ENCODE assay signal across 20 cellular contexts in the genomic region with DNA sequence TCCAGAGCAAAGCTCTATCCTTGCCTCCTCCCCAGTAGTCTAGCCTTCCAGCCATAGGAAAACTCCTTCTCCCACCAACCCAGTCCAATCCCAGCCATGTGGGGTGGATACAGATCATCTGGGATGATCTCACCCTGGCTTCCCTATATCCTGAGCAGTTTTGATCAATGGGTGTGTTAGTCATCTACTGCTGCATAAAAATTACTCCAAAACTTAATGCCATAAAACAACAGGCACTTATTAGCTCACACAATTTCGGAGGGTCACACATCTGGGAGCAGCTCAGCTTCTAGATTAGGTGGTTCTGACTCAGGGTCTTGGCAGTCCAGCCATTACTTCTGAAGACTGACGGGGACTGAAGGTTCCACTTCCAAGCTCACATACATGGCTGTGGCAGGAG.
A peak's percentile ranks its signal among the peaks of the same experiment; 100 is the strongest.
DNase-seq lines count a peak whose midpoint lies in the region; ATAC-seq and TF ChIP-seq lines count a peak whose summit lies in the region.
"Had no signal": no experiment of that assay in that cellular context is flagged by ENCODE, and none has a peak within 500 bp of the region (broad histone marks: within the 10 kb centered on the region; RNA-seq: fewer than 3 reads in every experiment).

No MANE protein-coding gene starts in this region.

- H3K27me3 ChIP-seq in mammary epithelial cell (ENCODE audit: insufficient read depth, low read length), result no peaks in the 10 kb centered on the region
- H3K27me3 ChIP-seq in mesenchymal stem cell (ENCODE audit: control insufficient read depth in 1 of 2, insufficient read depth in 1 of 2, low read length in 2 of 2), result no peaks in the 10 kb centered on the region
- H3K27me3 ChIP-seq: ascending aorta, BE2C, SJSA1, stomach had no signal

- H3K14ac ChIP-seq in mesenchymal stem cell (ENCODE audit: low read length in 2 of 2), result no peak overlapping the region

- intact Hi-C loops in mammary epithelial cell (cut with micrococcal nuclease), result no loop called here

- no peak overlapping the region for H2BK15ac ChIP-seq in mesenchymal stem cell (ENCODE audit: low read depth, poor library complexity, severe bottlenecking)

- peak overlapping the region; percentile 80 for H2BK5ac ChIP-seq in mesenchymal stem cell (ENCODE audit: low read depth, low read length, poor library complexity, severe bottlenecking)

- TF ChIP-seq CTCF in AG10803 (conservative IDR thresholded peaks at IDR 0.05; ENCODE audit: low read length) (no peak), mammary epithelial cell (conservative IDR thresholded peaks at IDR 0.05 in 1 of 2, IDR thresholded peaks at IDR 0.05 in 1 of 2; ENCODE audit: extremely low read depth in 1 of 2, insufficient read depth in 1 of 2, low read depth in 1 of 2, low read length in 2 of 2) (no peak)

- H3K9me3 ChIP-seq in mammary epithelial cell (replicated peaks; ENCODE audit: insufficient read depth, low read length), result no peaks in the 10 kb centered on the region
- no peaks in the 10 kb centered on the region for H3K9me3 ChIP-seq in mesenchymal stem cell (ENCODE audit: control insufficient read depth, low read length)
- H3K9me3 ChIP-seq: ascending aorta, BE2C, SJSA1, stomach had no signal

- no TSS peak for BruUV-seq in mammary epithelial cell (replicated peaks; lab: Mats Ljungman, UMichigan)

- H2AFZ ChIP-seq in mammary epithelial cell (ENCODE audit: low read depth, low read length), result peak overlapping the region; percentile 1
- no peak overlapping the region for H2AFZ ChIP-seq in mesenchymal stem cell (ENCODE audit: low read depth, low read length)

- peak overlapping the region; percentile 45 for H3K4me2 ChIP-seq in mammary epithelial cell (ENCODE audit: insufficient read depth, low read depth, low read length)
- H3K4me2 ChIP-seq in mesenchymal stem cell (ENCODE audit: low read length, poor library complexity, severe bottlenecking), result no peak overlapping the region

- peaks cover 46% of the 10 kb centered on the region for H3K4me1 ChIP-seq in mammary epithelial cell (ENCODE audit: insufficient read depth, low read length)
- peaks cover 2% of the 10 kb centered on the region for H3K4me1 ChIP-seq in mesenchymal stem cell (ENCODE audit: control insufficient read depth, insufficient read depth, low read depth, low read length)
- H3K4me1 ChIP-seq: ascending aorta, BE2C, gastroesophageal sphincter, stomach had no signal

- no peaks in the 10 kb centered on the region for H3K79me2 ChIP-seq in mammary epithelial cell (ENCODE audit: insufficient read depth, low read length)

- H2BK12ac ChIP-seq in mesenchymal stem cell (ENCODE audit: low read length in 2 of 2), result no peak overlapping the region

- CTCF ChIA-PET in mammary epithelial cell (lab: Charles Lee; ENCODE audit: low non-redundant PET), result no interaction called here

- H3K36me3 ChIP-seq in mammary epithelial cell (ENCODE audit: insufficient read depth, low read length) (no peaks in the 10 kb centered on the region), mesenchymal stem cell (ENCODE audit: control insufficient read depth in 1 of 2, insufficient read depth in 2 of 2, low read depth in 1 of 2, low read length in 2 of 2) (peaks cover 0 to 5% of the 10 kb centered on the region in 2 experiments)
- H3K36me3 ChIP-seq: ascending aorta, BE2C, gastroesophageal sphincter, SJSA1, stomach had no signal

- in situ Hi-C loops in mammary epithelial cell (cut with MboI; ENCODE audit: low sequenced_read_pairs in 2 of 2), result no loop called here

- H3K79me1 ChIP-seq in mesenchymal stem cell (replicated peaks; ENCODE audit: low read length, poor library complexity, severe bottlenecking), result no peaks in the 10 kb centered on the region

- H4K91ac ChIP-seq in mesenchymal stem cell (ENCODE audit: low read length), result no peak overlapping the region

- H4K8ac ChIP-seq in mesenchymal stem cell (ENCODE audit: low read length), result no peak overlapping the region

- dilution Hi-C loops in mammary epithelial cell (cut with HindIII; ENCODE audit: low sequenced_read_pairs), result no loop called here

- peak overlapping the region; percentile 63 for H2AK5ac ChIP-seq in mesenchymal stem cell (ENCODE audit: low read length, severe bottlenecking)

- H3K18ac ChIP-seq in mesenchymal stem cell (ENCODE audit: low read depth in 1 of 2, low read length in 2 of 2), result no peak overlapping the region

- peak; percentile 80 for DNase-seq in AG10803 (ENCODE audit: low read depth)
- peak; percentile 72 for DNase-seq in LHCN-M2 (ENCODE audit: low read depth)
- DNase-seq in mammary epithelial cell, result peak; percentile 84
- peak; percentile 54 for DNase-seq in mesenchymal stem cell
- no peak for DNase-seq in DMS53 treated with DMSO at 0.1 percent for 48 hours (lab: John Stamatoyannopoulos, UW; ENCODE audit: unreplicated experiment)
- no peak for DNase-seq in NCI-H82 (lab: John Stamatoyannopoulos, UW)
- no peak for DNase-seq in ureter (ENCODE audit: low spot score)
- DNase-seq: activated CD8-positive, alpha-beta T cell treated with anti-CD3 and anti-CD28 coated beads for 36 hours; activated effector memory CD4-positive, alpha-beta T cell treated with Interleukin-2 at 50 U/mL for 16 hours; BE2C; DMS79 treated with DMSO at 0.1 percent for 48 hours; dorsolateral prefrontal cortex; NCI-H1105; NCI-H2171 treated with DMSO at 0.1 percent for 48 hours; NK-92 treated with Interleukin-12 subunit alpha and Interleukin-12 subunit beta, amount 100 ng/mL, for 24 hours; stomach had no signal

- H3K9ac ChIP-seq in mammary epithelial cell (ENCODE audit: insufficient read depth, low read length) (peak overlapping the region; percentile 40), mesenchymal stem cell (ENCODE audit: low read length) (no peak overlapping the region)

- no peaks in the 10 kb centered on the region for H4K20me1 ChIP-seq in mammary epithelial cell (ENCODE audit: insufficient read depth, low read length)

- H3K4ac ChIP-seq in mesenchymal stem cell (ENCODE audit: low read depth in 1 of 2, low read length in 2 of 2), result no peak overlapping the region

- ATAC-seq in GM18868 (IDR thresholded peaks at IDR 0.05; ENCODE audit: unreplicated experiment), result no peak
- ATAC-seq: activated CD8-positive, alpha-beta T cell treated with anti-CD3 and anti-CD28 coated beads for 36 hours; gastroesophageal sphincter had no signal

- H3K27ac ChIP-seq in mammary epithelial cell (ENCODE audit: insufficient read depth, low read depth, low read length) (peak overlapping the region; percentile 95), mesenchymal stem cell (ENCODE audit: low read length, poor library complexity, severe bottlenecking) (peak overlapping the region; percentile 96)
- H3K27ac ChIP-seq: ascending aorta, dorsolateral prefrontal cortex, gastroesophageal sphincter, SJSA1, stomach had no signal

- no peak overlapping the region for H3K23ac ChIP-seq in mesenchymal stem cell (ENCODE audit: low read length in 2 of 2)

- H3K4me3 ChIP-seq in AG10803 (ENCODE audit: low read length) (no peak overlapping the region), mammary epithelial cell (replicated peaks in 1 of 3; ENCODE audit: insufficient read depth in 1 of 3, low read depth in 2 of 3, low read length in 3 of 3) (no peak overlapping the region), mesenchymal stem cell (ENCODE audit: insufficient read depth in 1 of 2, low read depth in 1 of 2, low read length in 2 of 2) (no peak overlapping the region)
- H3K4me3 ChIP-seq: ascending aorta, dorsolateral prefrontal cortex, gastroesophageal sphincter, SJSA1, stomach had no signal

- 29% methylated on average over 2 of the region's 2 CpGs for WGBS in mammary epithelial cell (ENCODE audit: low coverage, missing lambda C conversion rate)
- WGBS in mesenchymal stem cell, result 12% methylated on average over 2 of the region's 2 CpGs

- H2BK120ac ChIP-seq in mesenchymal stem cell (ENCODE audit: low read depth, low read length), result no peak overlapping the region

Comparison
In these comparisons a context has a peak if more than half of its experiments do, and no peak if none do; other contexts are left out.
1. DNase-seq: peak in AG10803 (single experiment), LHCN-M2 (single experiment), mammary epithelial cell (single experiment) and mesenchymal stem cell (single experiment); none in DMS53 treated with DMSO at 0.1 percent for 48 hours (single experiment), NCI-H82 (single experiment) and ureter (single experiment).